ENCODE assay signal across 8 cellular contexts in the genomic region with DNA sequence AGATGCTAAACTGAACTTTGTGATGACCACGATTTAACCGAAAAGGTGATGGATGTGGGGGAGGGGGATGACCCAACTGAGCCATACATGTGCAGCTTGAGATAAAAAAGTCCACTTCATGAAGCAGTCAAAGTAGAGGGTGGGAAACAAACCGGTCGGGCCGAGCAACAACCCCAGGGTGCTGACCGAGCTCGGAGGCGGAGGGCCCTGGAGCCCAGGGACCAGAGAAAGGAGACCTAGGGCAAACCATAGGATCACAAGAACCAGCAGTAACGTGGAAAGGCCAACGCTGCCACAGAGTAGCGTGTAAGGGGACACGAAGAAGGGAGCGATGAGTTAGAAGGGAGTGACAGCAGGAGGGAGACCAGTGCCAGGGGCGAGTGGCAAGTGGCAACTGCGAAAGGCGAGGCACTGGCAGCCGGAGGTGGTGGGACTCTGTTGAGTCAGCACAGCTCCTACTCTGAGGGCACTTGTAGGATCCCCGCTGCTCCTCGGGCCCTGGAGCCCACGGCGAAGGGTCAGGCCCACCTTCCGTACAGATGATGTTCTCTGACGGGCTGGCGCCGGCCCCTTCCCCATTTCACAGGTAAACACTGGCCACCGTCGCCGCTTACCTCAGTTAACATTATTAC. TPM values are rescaled to one million over a fixed set of nuclear protein-coding genes. Genes with fewer than 3 reads are reported as not detected.
DNase-seq lines count a peak whose midpoint lies in the region; ATAC-seq, FAIRE-seq and TF ChIP-seq lines count a peak whose summit lies in the region.

No MANE protein-coding gene starts in this region.

- peak overlapping the region; percentile 65 for H3K4me2 ChIP-seq in GM12878 (ENCODE audit: control insufficient read depth, insufficient read depth)

- H3K4me1 ChIP-seq in ES-I3 (ENCODE audit: insufficient read depth, low read length): no peaks in the 10 kb centered on the region; the same call in 1 of the 2 replicates
- peaks cover 3% of the 10 kb centered on the region for H3K4me1 ChIP-seq in GM12878 (ENCODE audit: control insufficient read depth, insufficient read depth, low read length)
- peaks cover 22% of the 10 kb centered on the region for H3K4me1 ChIP-seq in iPS-18a (ENCODE audit: control insufficient read depth, low read depth, low read length)
- peaks cover 12 to 25% (median 19%) of the 10 kb centered on the region in 3 donors for H3K4me1 ChIP-seq in skeletal muscle tissue (ENCODE audit: control insufficient read depth in 3 of 3, insufficient read depth in 3 of 3, low read length in 3 of 3)

- H3K9me3 ChIP-seq in ES-I3 (ENCODE audit: control insufficient read depth, insufficient read depth, low read length) (no peaks in the 10 kb centered on the region), GM12878 (replicated peaks; ENCODE audit: control insufficient read depth, insufficient read depth, low read length) (no peaks in the 10 kb centered on the region; the same call in 2 of the 3 replicates), iPS-18a (ENCODE audit: control insufficient read depth, low read depth, low read length) (no peaks in the 10 kb centered on the region), skeletal muscle tissue (ENCODE audit: control insufficient read depth in 3 of 3, low read length in 3 of 3) (no peaks in the 10 kb centered on the region)

- TF ChIP-seq POLR2A in GM12878 (IDR thresholded peaks at IDR 0.05; ENCODE audit: low read depth, low read length): no peak

- peaks cover 23% of the 10 kb centered on the region for H3K79me2 ChIP-seq in GM12878 (ENCODE audit: control insufficient read depth, insufficient read depth, low read length)

- no peak for DNase-seq in Jurkat, Clone E6-1 (ENCODE audit: low read depth, low spot score)
- DNase-seq in T-helper 9 cell (peak; percentile 37), GM12878 (ENCODE audit: low read depth, low spot score) (no peak), SKM-1 treated with dmso at 0.1 percent for 144 hours (lab: John Stamatoyannopoulos, UW; ENCODE audit: unreplicated experiment) (no peak)

- H3K27ac ChIP-seq in GM12878 (ENCODE audit: control insufficient read depth, insufficient read depth): peak overlapping the region; percentile 87
- H3K27ac ChIP-seq in iPS-18a (ENCODE audit: low read length): peak overlapping the region; percentile 29
- H3K27ac ChIP-seq in skeletal muscle tissue (ENCODE audit: low read depth, low read length): peak overlapping the region; percentile 98

- intact Hi-C loops in GM12878 (cut with micrococcal nuclease; ENCODE audit: unreplicated experiment): no loop called here

- RAD21 ChIA-PET in GM12878 (lab: Charles Lee; ENCODE audit: unreplicated experiment): interaction anchor here (1.3 kb wide), 1 partner anchor 169 kb away, joined by 5 read pairs; no protein-coding TSS in a partner anchor

- FAIRE-seq in GM12878 (lab: Jason Lieb, UNC): no peak

- SMC1A ChIA-PET in GM12878 (lab: Charles Lee; ENCODE audit: uncharacterized antibody, unreplicated experiment): interaction anchor here (0.9 kb wide), 1 partner anchor 12 kb away, joined by 3 read pairs; no protein-coding TSS in a partner anchor

- H3K27me3 ChIP-seq in GM12878 (replicated peaks in 1 of 2; ENCODE audit: control insufficient read depth in 2 of 2, insufficient read depth in 2 of 2, low read length in 1 of 2): peaks cover 0 to 4% of the 10 kb centered on the region in 2 experiments; a peak in 1 of 4 replicates
- no peaks in the 10 kb centered on the region for H3K27me3 ChIP-seq in iPS-18a (ENCODE audit: control insufficient read depth, insufficient read depth, low read length)
- H3K27me3 ChIP-seq in skeletal muscle tissue (ENCODE audit: control insufficient read depth in 3 of 3, insufficient read depth in 3 of 3, low read length in 3 of 3): no peaks in the 10 kb centered on the region

- no peaks in the 10 kb centered on the region for H3K36me3 ChIP-seq in ES-I3 (ENCODE audit: insufficient read depth, low read length)
- H3K36me3 ChIP-seq in GM12878 (ENCODE audit: control insufficient read depth in 2 of 2, insufficient read depth in 2 of 2, low read length in 1 of 2): no peaks in the 10 kb centered on the region
- no peaks in the 10 kb centered on the region for H3K36me3 ChIP-seq in iPS-18a (ENCODE audit: control insufficient read depth, low read depth, low read length)
- H3K36me3 ChIP-seq in skeletal muscle tissue (ENCODE audit: control insufficient read depth in 3 of 3, insufficient read depth in 3 of 3, low read length in 3 of 3): no peaks in the 10 kb centered on the region

- peak overlapping the region; percentile 96 for H2AFZ ChIP-seq in GM12878 (ENCODE audit: control insufficient read depth, low read depth, low read length)

- ATAC-seq in GM21723 (IDR thresholded peaks at IDR 0.05; ENCODE audit: unreplicated experiment): peak; percentile 50
- peak; percentile 69 for ATAC-seq in GM12878

- H4K20me1 ChIP-seq in GM12878 (ENCODE audit: control insufficient read depth, insufficient read depth): no peaks in the 10 kb centered on the region

- CTCF ChIA-PET in GM12878 (lab: Yijun Ruan, JAX): interaction anchor here (2.4 kb wide), 1 partner anchor 169 kb away, joined by 7 read pairs; no protein-coding TSS in a partner anchor

- TF ChIP-seq EP300 in GM12878 (IDR thresholded peaks at IDR 0.05; ENCODE audit: borderline replicate concordance in 1 of 2, control insufficient read depth in 1 of 2, low read depth in 2 of 2, low read length in 2 of 2): no peak

- POLR2A ChIA-PET in GM12878 (lab: Charles Lee): interaction anchor here (0.9 kb wide), 1 partner anchor 245 kb away, joined by 3 read pairs; no protein-coding TSS in a partner anchor

- TF ChIP-seq RAD21 in GM12878 (IDR thresholded peaks at IDR 0.05; ENCODE audit: insufficient read depth, low read depth, low read length): no peak

- peak overlapping the region; percentile 91 for H3K4me3 ChIP-seq in Jurkat, Clone E6-1 (ENCODE audit: low read length)
- peak overlapping the region; percentile 96 for H3K4me3 ChIP-seq in GM12878
- peak overlapping the region; percentile 94 for H3K4me3 ChIP-seq in iPS-18a (ENCODE audit: low read length)
- H3K4me3 ChIP-seq in skeletal muscle tissue (ENCODE audit: low read length in 3 of 3): peak overlapping the region; percentile 94 to 99 (median 96)

- WGBS in GM12878 (ENCODE audit: insufficient coverage, insufficient replicate concordance, low lambda C conversion rate, missing lambda C conversion rate): 2% methylated on average over 28 of the region's 28 CpGs

- in situ Hi-C loops in GM12878 (cut with MboI): no loop called here

- BruUV-seq in GM12878 (replicated peaks; lab: Mats Ljungman, UMichigan): no TSS peak

- H3K9ac ChIP-seq in ES-I3 (ENCODE audit: low read depth, low read length): peak overlapping the region; percentile 85
- H3K9ac ChIP-seq in GM12878 (ENCODE audit: control insufficient read depth, insufficient read depth, low read length): peak overlapping the region; percentile 71
- peak overlapping the region; percentile 94 for H3K9ac ChIP-seq in iPS-18a (ENCODE audit: low read length)
- peak overlapping the region; percentile 90 to 99 (median 96) for H3K9ac ChIP-seq in skeletal muscle tissue (ENCODE audit: low read depth in 1 of 3, low read length in 3 of 3)

- no peak for TF ChIP-seq CTCF in GM12878 (IDR thresholded peaks at IDR 0.05 in 2 of 3, conservative IDR thresholded peaks at IDR 0.05 in 1 of 3; ENCODE audit: control insufficient read depth in 2 of 3, extremely low read depth in 1 of 3, insufficient read depth in 1 of 3, low read depth in 3 of 3, low read length in 3 of 3)

TF ChIP-seq in GM12878, 131 proteins besides CTCF, POLR2A, EP300 and RAD21 (continues in another document):
- TF ChIP-seq BHLHE40 (IDR thresholded peaks at IDR 0.05; ENCODE audit: borderline replicate concordance in 1 of 2, low read depth in 2 of 2, low read length in 1 of 2): 0 out of 4 replicates have a peak, but pooled peaks of 1 of the 2 experiments have one; percentile 11
- 0 out of 2 replicates have a peak, but pooled peaks have one; percentile 21 for TF ChIP-seq SPI1 (IDR thresholded peaks at IDR 0.05; ENCODE audit: borderline replicate concordance, insufficient read depth, low read depth, low read length)
- no peak for TF ChIP-seq ZNF622 (IDR thresholded peaks at IDR 0.05)
- TF ChIP-seq CHD2 (IDR thresholded peaks at IDR 0.05; ENCODE audit: borderline replicate concordance, low read depth, low read length): peak; percentile 33; the same call in 1 of the 2 replicates

RNA-seq across cellular contexts. Expression of a gene that starts 0.5 kb away (rescaled TPM):
- 24.2 TPM for polyA plus RNA-seq in Jurkat, Clone E6-1 (2012; ENCODE audit: insufficient read depth, insufficient read length)
- total RNA-seq in GM12878 (2013; cell fraction: nucleolus; rRNA removed): 77.3 and 79.6 TPM in 2 replicates
- total RNA-seq in GM12878 (2014; rRNA removed) (11.0 and 11.3 TPM in 2 replicates), GM12878 (2014; rRNA removed; fragmentation: Illumina TruSeq; extraction: Trizol) (12.9 and 14.3 TPM in 2 replicates), GM12878 (2021) (10.8 and 14.1 TPM in 2 replicates), skeletal muscle tissue (37.6 TPM)
- 2.6 TPM for polyA plus RNA-seq in GM12878 (2011; ENCODE audit: low read depth)
- polyA plus RNA-seq in GM12878 (2011; rRNA removed) (17.1 and 28.8 TPM in 2 replicates), GM12878 (2014; fragmentation: Illumina TruSeq; extraction: Trizol) (8.4 and 11.1 TPM in 2 replicates), GM12878 (2014; fragmentation: Nextera tagmentation; extraction: Ambion mirVana) (1 to 10 TPM; 2.2 to 2.8 TPM), GM12878 (2014; rRNA removed) (7.1 and 12.7 TPM in 2 replicates), GM12878 (2016; fragmentation: Nextera tagmentation; extraction: Ambion mirVana) (10 to 100 TPM; 13.3 to 14.8 TPM)
- 7.5 and 7.9 TPM in 2 replicates for polyA plus RNA-seq in GM12878 (2011; cell fraction: cytosol; rRNA removed)
- polyA plus RNA-seq in GM12878 (2011; cell fraction: nucleus; rRNA removed): 19.5 and 22.5 TPM in 2 replicates
- polyA plus RNA-seq in GM12878 (2012): 4.5 and 7.9 TPM in 2 replicates
- 18.1 and 27.3 TPM in 2 replicates for polyA minus RNA-seq in GM12878 (2011; rRNA and poly(A)+ RNA removed)
- polyA minus RNA-seq in GM12878 (2011; cell fraction: cytosol; rRNA and poly(A)+ RNA removed): 5.8 and 7.1 TPM in 2 replicates
- 41.1 and 60.9 TPM in 2 replicates for polyA minus RNA-seq in GM12878 (2011; cell fraction: nucleus; rRNA and poly(A)+ RNA removed)

Comparison
In these comparisons a context has a peak if more than half of its experiments do, and no peak if none do; other contexts are left out.
1. H3K27ac ChIP-seq: peak in every context shown above with its lines; median percentile 98 in skeletal muscle tissue; 87 in GM12878; 29 in iPS-18a.